ENCODE assay signal across 9 cellular contexts in the genomic region with DNA sequence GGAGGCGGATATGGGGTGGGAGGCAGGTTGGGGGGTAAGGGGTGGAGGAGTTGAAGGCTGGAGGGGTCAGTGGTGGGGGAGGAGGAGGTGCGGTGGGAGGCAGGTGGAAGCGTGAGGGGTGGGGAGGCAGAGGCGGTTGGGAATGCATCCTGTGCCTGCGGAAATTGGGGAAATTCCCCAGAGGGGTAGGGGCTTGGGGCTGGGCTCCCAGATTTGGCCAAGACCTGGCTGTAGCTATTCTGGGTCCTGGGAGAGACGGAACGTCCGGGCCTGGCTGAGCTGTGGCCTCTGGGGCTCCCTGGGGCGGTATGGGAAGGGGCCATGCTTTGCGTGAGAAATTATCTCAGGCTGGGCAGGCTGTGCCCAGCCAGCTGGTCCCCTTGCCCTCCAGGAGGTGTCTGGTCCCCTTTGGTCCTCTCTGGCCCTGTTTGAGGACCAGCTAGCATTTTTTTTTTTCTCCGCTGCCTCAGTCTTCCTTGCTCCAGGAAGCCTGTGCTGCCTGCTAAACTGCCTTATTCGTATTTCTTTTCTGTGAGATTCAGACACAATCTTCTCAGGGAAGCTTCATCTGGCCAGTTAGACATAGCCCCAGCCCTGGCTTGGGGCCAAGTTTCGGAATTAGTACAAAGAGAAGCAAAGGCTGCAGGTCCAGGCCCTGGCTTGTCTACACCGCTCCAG. TPM values are rescaled to one million over a fixed set of nuclear protein-coding genes. Genes with fewer than 3 reads are reported as not detected.
A peak's percentile ranks its signal among the peaks of the same experiment; 100 is the strongest.
DNase-seq lines count a peak whose midpoint lies in the region; ATAC-seq and TF ChIP-seq lines count a peak whose summit lies in the region.
"Had no signal": no experiment of that assay in that cellular context is flagged by ENCODE, and none has a peak within 500 bp of the region (broad histone marks: within the 10 kb centered on the region; RNA-seq: fewer than 3 reads in every experiment).

No MANE protein-coding gene starts in this region.

- TF ChIP-seq CTCF in astrocyte of the spinal cord (IDR thresholded peaks at IDR 0.05; ENCODE audit: low read depth, low read length), result no peak

- no peak overlapping the region for H3K4me3 ChIP-seq in astrocyte of the spinal cord (ENCODE audit: low read depth, low read length)

- H3K36me3 Mint-ChIP-seq in immature natural killer cell, result no peaks in the 10 kb centered on the region
- H3K36me3 Mint-ChIP-seq: CD8-positive, alpha-beta memory T cell had no signal

- H3K27me3 Mint-ChIP-seq in immature natural killer cell (ENCODE audit: low read depth in 3 of 3), result peaks cover 5 to 12% (median 9%) of the 10 kb centered on the region in 3 donors

- DNase-seq in activated CD4-positive, alpha-beta T cell treated with anti-CD3 and anti-CD28 coated beads for 48 hours, result peak; percentile 35
- DNase-seq in activated CD4-positive, alpha-beta T cell treated with anti-CD3 and anti-CD28 coated beads, Interleukin-2, amount 50 U/mL, for 4 hours, result no peak
- DNase-seq in NCI-H1694 (lab: John Stamatoyannopoulos, UW), result peak; percentile 20
- peak; percentile 65 for DNase-seq in astrocyte of the spinal cord (ENCODE audit: low read depth, low spot score)
- DNase-seq in immature natural killer cell, result no peak
- peak; percentile 50 for DNase-seq in stimulated activated CD8-positive, alpha-beta memory T cell treated with anti-CD3 and anti-CD28 coated beads, Interleukin-4, amount 100 ng/mL, for 48 hours
- no peak for DNase-seq in effector CD4-positive, alpha-beta T cell

- peak; percentile 88 for ATAC-seq in HG02642 (IDR thresholded peaks at IDR 0.05; ENCODE audit: poor library complexity, unreplicated experiment)

- H3K27ac Mint-ChIP-seq in immature natural killer cell, result peak overlapping the region in 1 of 6 donors; percentile 30

- H3K4me3 Mint-ChIP-seq in immature natural killer cell, result peak overlapping the region; percentile 1 to 57 (median 43)

- in situ Hi-C loops in astrocyte of the spinal cord (cut with HindIII; ENCODE audit: low sequenced_read_pairs), result no loop called here

- H3K9me3 Mint-ChIP-seq in immature natural killer cell, result no peaks in the 10 kb centered on the region
- H3K9me3 Mint-ChIP-seq: CD8-positive, alpha-beta memory T cell had no signal

- H3K4me1 Mint-ChIP-seq in immature natural killer cell, result peaks cover 7 to 8% of the 10 kb centered on the region in 2 donors

RNA-seq across cellular contexts. Expression of gene TRPV2, which starts 7.3 kb away (rescaled TPM):
- polyA plus RNA-seq in immature natural killer cell, result 100 to 1,000 TPM; 151 to 206 (median 202) TPM

RNA-seq across cellular contexts. Expression of gene UBB, which starts 27.2 kb away (rescaled TPM):
- polyA plus RNA-seq in immature natural killer cell, result 1,000 to 10,000 TPM; 3,354 to 4,873 (median 3,832) TPM

RNA-seq across cellular contexts. Expression of gene CENPV, which starts 54.8 kb away (rescaled TPM):
- polyA plus RNA-seq in immature natural killer cell, result 10 to 100 TPM; 14.2 to 28.1 (median 23.1) TPM

Comparison
In these comparisons a context has a peak if more than half of its experiments do, and no peak if none do; other contexts are left out.
1. DNase-seq: peak in activated CD4-positive, alpha-beta T cell treated with anti-CD3 and anti-CD28 coated beads for 48 hours (single experiment), NCI-H1694 (single experiment), astrocyte of the spinal cord (single experiment) and stimulated activated CD8-positive, alpha-beta memory T cell treated with anti-CD3 and anti-CD28 coated beads, Interleukin-4, amount 100 ng/mL, for 48 hours (single experiment); none in activated CD4-positive, alpha-beta T cell treated with anti-CD3 and anti-CD28 coated beads, Interleukin-2, amount 50 U/mL, for 4 hours (0 of 2), immature natural killer cell (0 of 3) and effector CD4-positive, alpha-beta T cell (single experiment).